16 cellular contexts compared by ENCODE assay signal in the genomic region with DNA sequence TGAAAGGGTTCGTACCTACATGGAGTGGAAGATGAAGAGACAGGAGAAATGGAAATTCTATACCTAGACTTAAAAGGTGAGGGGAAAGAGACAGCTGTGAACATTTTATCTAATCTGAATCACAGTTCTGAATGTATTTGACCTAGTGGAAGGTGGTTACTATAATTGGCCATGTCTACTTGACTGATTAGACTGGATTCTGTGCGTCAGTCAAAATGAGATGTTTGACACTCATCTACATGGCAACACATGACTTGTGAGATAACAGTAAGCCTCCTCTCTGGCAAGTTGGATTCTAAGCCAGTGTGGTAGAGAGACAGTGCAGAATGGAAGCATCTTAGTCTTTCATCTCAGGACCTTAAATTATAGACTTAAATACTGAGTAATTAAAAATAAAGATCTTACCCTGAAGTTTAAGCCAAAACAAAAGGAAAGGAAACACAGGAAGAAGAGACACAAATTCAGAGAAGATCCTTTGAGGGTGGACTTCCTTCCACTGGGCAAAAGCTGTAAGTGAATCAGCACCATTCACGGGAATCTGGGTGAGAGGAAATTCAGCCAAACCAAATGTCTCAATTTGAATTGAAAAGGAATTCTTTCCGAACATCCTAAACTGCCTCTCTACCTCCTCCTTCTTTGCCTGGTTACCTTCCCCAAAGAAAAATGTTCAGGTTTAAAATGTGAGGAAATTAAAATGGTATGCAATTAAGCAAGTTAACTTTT.
DNase-seq lines count a peak whose midpoint lies in the region; ATAC-seq and TF ChIP-seq lines count a peak whose summit lies in the region.
"Had no signal": no experiment of that assay in that cellular context is flagged by ENCODE, and none has a peak within 500 bp of the region (broad histone marks: within the 10 kb centered on the region; RNA-seq: fewer than 3 reads in every experiment).

No MANE protein-coding gene starts in this region.

- H3K27ac Mint-ChIP-seq in chondrocyte (ENCODE audit: unreplicated experiment): peak overlapping the region; percentile 71
- H3K27ac Mint-ChIP-seq: CD8-positive, alpha-beta memory T cell had no signal

- H3K18ac ChIP-seq in IMR-90 (ENCODE audit: low read depth, low read length): no peak overlapping the region; the same call in 1 of the 2 replicates

- peaks cover 25% of the 10 kb centered on the region for H3K4me1 Mint-ChIP-seq in chondrocyte (ENCODE audit: low read depth)

- H2BK120ac ChIP-seq in IMR-90 (ENCODE audit: low read depth, low read length): no peak overlapping the region

- peaks cover 0 to 24% of the 10 kb centered on the region in 2 experiments; a peak in 2 of 4 replicates for H3K79me1 ChIP-seq in IMR-90 (ENCODE audit: low read depth in 1 of 2, low read length in 2 of 2)

- intact Hi-C loops in left cardiac atrium (cut with DNase I): no loop called here
- intact Hi-C loops in IMR-90 (cut with micrococcal nuclease): no loop called here

- no peak for TF ChIP-seq CTCF in right atrium auricular region (IDR thresholded peaks at IDR 0.05)
- TF ChIP-seq CTCF in IMR-90 (conservative IDR thresholded peaks at IDR 0.05; ENCODE audit: low read depth, low read length): no peak
- TF ChIP-seq CTCF in chondrocyte (IDR thresholded peaks at IDR 0.05): no peak

- H3K9ac ChIP-seq in IMR-90 (ENCODE audit: low read depth, low read length): no peak overlapping the region
- H3K9ac ChIP-seq: BLaER1 treated with 17β-estradiol and CSF1 and Interleukin-3, amounts not matched to agents 10 nM and 100 nM had no signal

- H2AK9ac ChIP-seq in IMR-90 (replicated peaks; ENCODE audit: low read depth, low read length, poor library complexity): no peak overlapping the region

- H3K4me3 ChIP-seq in right atrium auricular region (no peak overlapping the region), IMR-90 (ENCODE audit: insufficient read depth, low read depth, low read length) (no peak overlapping the region)
- H3K4me3 ChIP-seq: BLaER1 treated with 17β-estradiol and CSF1 and Interleukin-3, amounts not matched to agents 10 nM and 100 nM; SK-N-MC had no signal

- peak overlapping the region; percentile 27; the same call in 1 of the 2 replicates for H2AK5ac ChIP-seq in IMR-90 (ENCODE audit: low read depth, low read length)

- CTCF ChIA-PET in IMR-90 (lab: Yijun Ruan, JAX): interaction anchor here (0.6 kb wide), 1 partner anchor 613 kb away, joined by 3 read pairs; no protein-coding TSS in a partner anchor

- no CpG with 5 or more reads among the region's 4 CpGs for WGBS in IMR-90 (ENCODE audit: extremely low coverage in 2 of 2, insufficient read length in 1 of 2), 2 experiments

- TF ChIP-seq POLR2A in IMR-90 (IDR thresholded peaks at IDR 0.05; ENCODE audit: low read depth, low read length): no peak

- H4K8ac ChIP-seq in IMR-90 (ENCODE audit: low read depth in 2 of 2, low read length in 2 of 2): no peak overlapping the region

- BruUV-seq in IMR-90 (replicated peaks; lab: Mats Ljungman, UMichigan): no TSS peak

- H3K27me3 ChIP-seq in right atrium auricular region: no peaks in the 10 kb centered on the region
- H3K27me3 ChIP-seq in IMR-90 (ENCODE audit: control insufficient read depth, insufficient read depth, low read length): no peaks in the 10 kb centered on the region
- H3K27me3 ChIP-seq: BLaER1 treated with 17β-estradiol and CSF1 and Interleukin-3, amounts not matched to agents 10 nM and 100 nM had no signal

- H3K14ac ChIP-seq in IMR-90 (replicated peaks; ENCODE audit: low read depth, low read length): 0 out of 2 replicates have a peak overlapping the region, but pooled peaks have one; percentile 10

- no peaks in the 10 kb centered on the region for H3K9me3 ChIP-seq in right atrium auricular region
- H3K9me3 ChIP-seq in IMR-90 (ENCODE audit: control insufficient read depth, insufficient read depth, low read length): no peaks in the 10 kb centered on the region

- H3K27ac ChIP-seq in right atrium auricular region (peak overlapping the region in 1 of 2 donors; percentile 44), IMR-90 (ENCODE audit: insufficient read depth, low read length) (no peak overlapping the region)
- H3K27ac ChIP-seq: BLaER1 treated with 17β-estradiol and CSF1 and Interleukin-3, amounts not matched to agents 10 nM and 100 nM; SK-N-MC had no signal

- H2BK15ac ChIP-seq in IMR-90 (ENCODE audit: low read depth, low read length): no peak overlapping the region

- DNase-seq in left cardiac atrium (no peak), right atrium auricular region (ENCODE audit: low spot score) (no peak), IMR-90 (no peak), chondrocyte (ENCODE audit: low spot score) (no peak), putamen (ENCODE audit: low spot score) (peak; percentile 58), SW 1271 (lab: John Stamatoyannopoulos, UW) (no peak), T-helper 2 cell (no peak)
- DNase-seq in activated naive CD4-positive, alpha-beta T cell treated with Interleukin-2 at 50 U/mL for 16 hours: no peak
- DNase-seq: CD8-positive, alpha-beta memory T cell; DMS 273 treated with DMSO at 0.1 percent for 48 hours; GF-D8; NCI-H1436; NCI-H2029; NCI-H524 had no signal

- POLR2A ChIA-PET in IMR-90 (lab: Charles Lee; ENCODE audit: unreplicated experiment): no interaction called here

- peaks cover 3% of the 10 kb centered on the region for H3K9me3 Mint-ChIP-seq in chondrocyte (ENCODE audit: low read depth)

- peak overlapping the region; percentile 42 for H2BK5ac ChIP-seq in IMR-90 (ENCODE audit: low read depth, low read length, poor library complexity, severe bottlenecking)

- H3K4me1 ChIP-seq in right atrium auricular region (peaks cover 0 to 13% of the 10 kb centered on the region in 2 donors), IMR-90 (ENCODE audit: control insufficient read depth, insufficient read depth, low read length) (no peaks in the 10 kb centered on the region; the same call in 1 of the 2 replicates)
- H3K4me1 ChIP-seq: BLaER1 treated with 17β-estradiol and CSF1 and Interleukin-3, amounts not matched to agents 10 nM and 100 nM had no signal

- no peak overlapping the region for H4K91ac ChIP-seq in IMR-90 (ENCODE audit: insufficient read depth, low read depth, low read length)

- dilution Hi-C loops in IMR-90 (cut with HindIII; ENCODE audit: low sequenced_read_pairs, unreplicated experiment): no loop called here

- no peak overlapping the region for H3K4me2 ChIP-seq in IMR-90 (ENCODE audit: low read depth, low read length)
- H3K4me2 ChIP-seq: BLaER1 treated with 17β-estradiol and CSF1 and Interleukin-3, amounts not matched to agents 10 nM and 100 nM had no signal

- H3K4ac ChIP-seq in IMR-90 (ENCODE audit: low read depth, low read length): peak overlapping the region; percentile 25

- peak; percentile 44 to 86 for ATAC-seq in left cardiac atrium
- no peak for ATAC-seq in IMR-90 (ENCODE audit: low read depth)

- peak overlapping the region; percentile 59; the same call in 1 of the 2 replicates for H2BK20ac ChIP-seq in IMR-90 (ENCODE audit: low read depth, low read length)

- in situ Hi-C loops in IMR-90 (cut with MboI; ENCODE audit: low sequenced_read_pairs): no loop called here

- no peaks in the 10 kb centered on the region; the same call in 1 of the 2 replicates for H3K9me1 ChIP-seq in IMR-90 (ENCODE audit: insufficient read depth, low read length)

- no peaks in the 10 kb centered on the region for H3K27me3 Mint-ChIP-seq in chondrocyte (ENCODE audit: low read depth)
- H3K27me3 Mint-ChIP-seq: CD8-positive, alpha-beta memory T cell had no signal

- H2AFZ ChIP-seq in IMR-90 (replicated peaks; ENCODE audit: low read length, poor library complexity): no peak overlapping the region

- H3K56ac ChIP-seq in IMR-90 (ENCODE audit: extremely low read depth, insufficient read depth, low read length): no peak overlapping the region

- H3K36me3 Mint-ChIP-seq in chondrocyte (ENCODE audit: low read depth): peaks cover 18% of the 10 kb centered on the region

- no peak overlapping the region for H3K23ac ChIP-seq in IMR-90 (ENCODE audit: low read depth, low read length)

- no peaks in the 10 kb centered on the region for H3K36me3 ChIP-seq in right atrium auricular region
- H3K36me3 ChIP-seq in IMR-90 (ENCODE audit: control insufficient read depth, insufficient read depth, low read length): peaks cover 9% of the 10 kb centered on the region

- no peak overlapping the region for H3K4me3 Mint-ChIP-seq in chondrocyte (ENCODE audit: unreplicated experiment)
- H3K4me3 Mint-ChIP-seq: CD8-positive, alpha-beta memory T cell had no signal

- H4K5ac ChIP-seq in IMR-90 (ENCODE audit: low read depth, low read length): no peak overlapping the region

- TF ChIP-seq RAD21 in IMR-90 (IDR thresholded peaks at IDR 0.05; ENCODE audit: low read length): no peak

- H4K20me1 ChIP-seq in IMR-90 (ENCODE audit: insufficient read depth, low read length): no peaks in the 10 kb centered on the region
- H4K20me1 ChIP-seq: BLaER1 treated with 17β-estradiol and CSF1 and Interleukin-3, amounts not matched to agents 10 nM and 100 nM had no signal

TF ChIP-seq in IMR-90, 13 proteins besides CTCF, POLR2A, EP300 and RAD21 (continues in another document):
- TF ChIP-seq SMC3 (IDR thresholded peaks at IDR 0.05; ENCODE audit: low read depth, low read length): no peak
- no peak for TF ChIP-seq MAFK (IDR thresholded peaks at IDR 0.05; ENCODE audit: low read depth, low read length)
- no peak for TF ChIP-seq MXI1 (IDR thresholded peaks at IDR 0.05; ENCODE audit: borderline replicate concordance, low read depth, low read length)
- TF ChIP-seq ELK1 (IDR thresholded peaks at IDR 0.05; ENCODE audit: borderline replicate concordance, low read depth, low read length): no peak
- no peak for TF ChIP-seq MAZ (IDR thresholded peaks at IDR 0.05; ENCODE audit: borderline replicate concordance, low read depth, low read length)
- TF ChIP-seq NFE2L2 (IDR thresholded peaks at IDR 0.05; ENCODE audit: low read depth, low read length): no peak
- no peak for TF ChIP-seq RCOR1 (IDR thresholded peaks at IDR 0.05; ENCODE audit: insufficient replicate concordance, low read length)
- TF ChIP-seq, protein P1, sequence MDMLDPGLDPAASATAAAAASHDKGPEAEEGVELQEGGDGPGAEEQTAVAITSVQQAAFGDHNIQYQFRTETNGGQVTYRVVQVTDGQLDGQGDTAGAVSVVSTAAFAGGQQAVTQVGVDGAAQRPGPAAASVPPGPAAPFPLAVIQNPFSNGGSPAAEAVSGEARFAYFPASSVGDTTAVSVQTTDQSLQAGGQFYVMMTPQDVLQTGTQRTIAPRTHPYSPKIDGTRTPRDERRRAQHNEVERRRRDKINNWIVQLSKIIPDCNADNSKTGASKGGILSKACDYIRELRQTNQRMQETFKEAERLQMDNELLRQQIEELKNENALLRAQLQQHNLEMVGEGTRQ (IDR thresholded peaks at IDR 0.05; ENCODE audit: low read depth, low read length): no peak
